In the genomic region with DNA sequence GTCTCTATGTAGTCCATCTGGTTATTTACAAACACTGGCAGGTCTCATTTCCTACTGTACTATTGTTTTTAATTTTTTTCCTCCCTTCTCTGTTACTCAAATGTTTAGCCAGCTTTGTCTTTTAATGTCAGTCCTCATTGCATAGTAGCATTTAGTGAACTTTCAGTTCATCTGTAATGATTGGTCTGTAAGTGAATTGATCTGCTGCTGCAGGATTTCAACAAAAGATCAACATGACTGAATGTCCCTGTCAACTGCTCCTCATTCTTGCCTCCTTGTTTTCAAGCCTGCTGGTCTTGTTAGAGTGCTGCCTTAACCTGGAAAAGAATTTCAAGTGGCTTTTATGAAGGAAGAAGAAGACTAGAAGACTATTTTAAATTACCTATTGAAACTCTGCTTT, we compare ENCODE assay signal across 32 cellular contexts. TPM values are rescaled to one million over a fixed set of nuclear protein-coding genes. Genes with fewer than 3 reads are reported as not detected.
"Had no signal": no experiment of that assay in that cellular context is flagged by ENCODE, and none has a peak within 500 bp of the region (broad histone marks: within the 10 kb centered on the region; RNA-seq: fewer than 3 reads in every experiment).

No MANE protein-coding gene starts in this region.

- H3K4me3 ChIP-seq: colonic mucosa, coronary artery, dorsolateral prefrontal cortex, esophagus muscularis mucosa, esophagus squamous epithelium, gastrocnemius medialis, gastroesophageal sphincter, heart left ventricle, heart right ventricle had no signal

- H3K4me1 ChIP-seq: colonic mucosa, esophagus muscularis mucosa, esophagus squamous epithelium, foreskin keratinocyte, gastrocnemius medialis, gastroesophageal sphincter, heart left ventricle, heart right ventricle had no signal

- H3K9me3 ChIP-seq: colonic mucosa, esophagus muscularis mucosa, esophagus squamous epithelium, gastrocnemius medialis had no signal

- ATAC-seq: effector memory CD8-positive, alpha-beta T cell; esophagus mucosa; foreskin keratinocyte; gastrocnemius medialis; gastroesophageal sphincter; heart left ventricle; heart right ventricle had no signal

- H3K36me3 ChIP-seq: colonic mucosa, esophagus muscularis mucosa, esophagus squamous epithelium, gastrocnemius medialis, gastroesophageal sphincter, heart left ventricle, heart right ventricle had no signal

- DNase-seq: colonic mucosa; cortex of kidney; dermis blood vessel endothelial cell; dorsolateral prefrontal cortex; effector CD4-positive, alpha-beta T cell; effector CD8-positive, alpha-beta T cell; effector memory CD4-positive, alpha-beta T cell; effector memory CD8-positive, alpha-beta T cell; endodermal cell; erythroblast; esophagus squamous epithelium; foreskin fibroblast; foreskin keratinocyte; foreskin melanocyte; gastrocnemius medialis; glutamatergic neuron; head of caudate nucleus; heart left ventricle; heart right ventricle had no signal

- H3K27ac ChIP-seq: colonic mucosa, coronary artery, dorsolateral prefrontal cortex, epithelial cell of prostate, esophagus muscularis mucosa, esophagus squamous epithelium, foreskin keratinocyte, gastrocnemius medialis, gastroesophageal sphincter, heart left ventricle, heart right ventricle had no signal

- FAIRE-seq: colon, endometrium, endothelial cell of umbilical vein, frontal cortex had no signal

- H3K27me3 ChIP-seq: colonic mucosa, esophagus muscularis mucosa, esophagus squamous epithelium, foreskin keratinocyte, gastrocnemius medialis, gastroesophageal sphincter had no signal

RNA-seq across cellular contexts. Expression of a gene that starts 19.3 kb away (rescaled TPM):
- total RNA-seq: dermis microvascular lymphatic vessel endothelial cell, endodermal cell, endothelial cell of umbilical vein, fibroblast of lung, fibroblast of villous mesenchyme, foreskin keratinocyte, glomerular endothelial cell had no signal
- polyA plus RNA-seq: endothelial cell of umbilical vein, fibroblast of lung, foreskin keratinocyte had no signal
